In the genomic region with DNA sequence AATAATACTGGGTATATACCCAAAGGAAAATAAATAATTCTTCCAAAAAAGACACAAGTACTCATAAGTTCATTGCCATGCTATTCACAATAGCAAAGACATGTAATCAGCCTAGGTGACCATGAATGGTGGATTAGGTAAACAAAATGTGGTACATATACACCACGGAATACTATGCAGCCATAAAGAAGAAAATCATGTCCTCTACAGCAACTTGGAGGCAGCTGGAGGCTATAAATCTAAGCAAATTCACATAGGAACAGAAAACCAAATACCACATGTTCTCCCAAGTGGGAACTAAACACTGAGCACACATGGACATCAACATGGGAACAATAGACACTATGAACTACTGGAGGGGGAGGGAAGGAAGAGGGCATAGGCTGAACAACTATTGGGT, we compare ENCODE assay signal across 9 cellular contexts.
"Had no signal": no experiment of that assay in that cellular context is flagged by ENCODE, and none has a peak within 500 bp of the region (broad histone marks: within the 10 kb centered on the region; RNA-seq: fewer than 3 reads in every experiment).

No MANE protein-coding gene starts in this region.

- H3K9ac ChIP-seq: KMS-11 had no signal

- DNase-seq: H9, HCEC 1CT, HFFc6, IMR-90, KBM-7 had no signal

- FAIRE-seq: H1, H54 had no signal

- H3K4me2 ChIP-seq: GM23338, KMS-11 had no signal

- H3K27ac ChIP-seq: KMS-11 had no signal

- H3K27ac Mint-ChIP-seq: GM23338, H9, HFFc6 had no signal

- H3K4me3 Mint-ChIP-seq: GM23338, H9, HFFc6 had no signal

- H2AFZ ChIP-seq: GM23338 had no signal

- ATAC-seq: GM23338 had no signal

- H3K4me1 Mint-ChIP-seq: GM23338, H9 had no signal

- H3K4me3 ChIP-seq: GM23338 had no signal

- H3K9me3 Mint-ChIP-seq: GM23338, HFFc6 had no signal
